In genomic region chr7:128271471-128272454, GRCh38 we compare ENCODE assay signal across 15 cellular contexts. TPM values are rescaled to one million over a fixed set of nuclear protein-coding genes. Genes with fewer than 3 reads are reported as not detected.
DNase-seq lines count a peak whose midpoint lies in the region; ATAC-seq and TF ChIP-seq lines count a peak whose summit lies in the region.
"Had no signal": no experiment of that assay in that cellular context is flagged by ENCODE, and none has a peak within 500 bp of the region (broad histone marks: within the 10 kb centered on the region; RNA-seq: fewer than 3 reads in every experiment).

No MANE protein-coding gene starts in this region.

- H3K36me3 Mint-ChIP-seq in activated T-helper 17 cell treated with anti-CD3 and anti-CD28 coated beads, Interleukin-2, amount 50 U/mL, for 72 hours (ENCODE audit: low read depth) = no peaks in the 10 kb centered on the region

- no peak overlapping the region for H3K27ac ChIP-seq in ACC112 (ENCODE audit: low read depth, low read length)
- no peak overlapping the region for H3K27ac ChIP-seq in osteoblast (ENCODE audit: low read depth, low read length)
- H3K27ac ChIP-seq: BLaER1 treated with 17β-estradiol and CSF1 and Interleukin-3, amounts not matched to agents 10 nM and 100 nM had no signal

- H3K36me3 ChIP-seq in ACC112 (ENCODE audit: insufficient read depth, low read length) (no peaks in the 10 kb centered on the region), osteoblast (ENCODE audit: insufficient read depth, low read length) (no peaks in the 10 kb centered on the region)
- H3K36me3 ChIP-seq: BLaER1 treated with 17β-estradiol and CSF1 and Interleukin-3, amounts not matched to agents 10 nM and 100 nM had no signal

- H3K4me3 ChIP-seq in ACC112 (ENCODE audit: low read depth, low read length) (peak overlapping the region; percentile 70), osteoblast (ENCODE audit: insufficient read depth, low read length) (peak overlapping the region; percentile 67)
- H3K4me3 ChIP-seq: BLaER1 treated with 17β-estradiol and CSF1 and Interleukin-3, amounts not matched to agents 10 nM and 100 nM had no signal

- H3K4me3 Mint-ChIP-seq in activated T-helper 17 cell treated with anti-CD3 and anti-CD28 coated beads, Interleukin-2, amount 50 U/mL, for 72 hours = no peak overlapping the region
- H3K4me3 Mint-ChIP-seq: activated B cell treated with CpG ODN at 0.5 μM for 24 hours had no signal

- TF ChIP-seq CTCF in osteoblast (IDR thresholded peaks at IDR 0.05; ENCODE audit: extremely low read depth, low read depth, low read length) = no peak

- H3K27me3 ChIP-seq in ACC112 (ENCODE audit: insufficient read depth, low read length) = peaks cover 17% of the 10 kb centered on the region
- H3K27me3 ChIP-seq in osteoblast (ENCODE audit: insufficient read depth, low read length) = peaks cover 2% of the 10 kb centered on the region
- H3K27me3 ChIP-seq: BLaER1 treated with 17β-estradiol and CSF1 and Interleukin-3, amounts not matched to agents 10 nM and 100 nM had no signal

- no peaks in the 10 kb centered on the region for H3K4me1 Mint-ChIP-seq in activated T-helper 17 cell treated with anti-CD3 and anti-CD28 coated beads, Interleukin-2, amount 50 U/mL, for 72 hours

- H3K9me3 Mint-ChIP-seq in activated T-helper 17 cell treated with anti-CD3 and anti-CD28 coated beads, Interleukin-2, amount 50 U/mL, for 72 hours = no peaks in the 10 kb centered on the region
- H3K9me3 Mint-ChIP-seq: activated B cell treated with CpG ODN at 0.5 μM for 24 hours had no signal

- H4K20me1 ChIP-seq in osteoblast (ENCODE audit: insufficient read depth, low read length) = no peaks in the 10 kb centered on the region
- H4K20me1 ChIP-seq: BLaER1 treated with 17β-estradiol and CSF1 and Interleukin-3, amounts not matched to agents 10 nM and 100 nM had no signal

- ATAC-seq in left cardiac atrium = peak; percentile 26 to 60
- ATAC-seq in HG03460 (IDR thresholded peaks at IDR 0.05; ENCODE audit: unreplicated experiment) = no peak
- no peak for ATAC-seq in activated T-helper 17 cell treated with anti-CD3 and anti-CD28 coated beads, Interleukin-2, amount 50 U/mL, for 72 hours (replicated peaks)
- ATAC-seq: PC-3 had no signal

- no peaks in the 10 kb centered on the region for H3K9me3 ChIP-seq in osteoblast (ENCODE audit: low read depth, low read length)

- H3K4me1 ChIP-seq in ACC112 (ENCODE audit: control insufficient read depth, insufficient read depth, low read length, unreplicated experiment) = peaks cover 12% of the 10 kb centered on the region
- H3K4me1 ChIP-seq in osteoblast (ENCODE audit: insufficient read depth, low read length) = peaks cover 26% of the 10 kb centered on the region

- peak overlapping the region; percentile 64 for H2AFZ ChIP-seq in ACC112 (ENCODE audit: low read length, unreplicated experiment)
- peak overlapping the region; percentile 89 for H2AFZ ChIP-seq in osteoblast (ENCODE audit: low read length)

- H3K27ac Mint-ChIP-seq in activated T-helper 17 cell treated with anti-CD3 and anti-CD28 coated beads, Interleukin-2, amount 50 U/mL, for 72 hours = no peak overlapping the region
- H3K27ac Mint-ChIP-seq: activated B cell treated with CpG ODN at 0.5 μM for 24 hours had no signal

- intact Hi-C loops in left cardiac atrium (cut with DNase I) = no loop called here

- peak overlapping the region; percentile 84 for H3K4me2 ChIP-seq in osteoblast (ENCODE audit: insufficient read depth, low read length)
- H3K4me2 ChIP-seq: BLaER1 treated with 17β-estradiol and CSF1 and Interleukin-3, amounts not matched to agents 10 nM and 100 nM had no signal

- peaks cover 35% of the 10 kb centered on the region for H3K27me3 Mint-ChIP-seq in activated T-helper 17 cell treated with anti-CD3 and anti-CD28 coated beads, Interleukin-2, amount 50 U/mL, for 72 hours

- DNase-seq in amniotic epithelial cell (ENCODE audit: low read depth) (peak; percentile 7), left cardiac atrium (no peak), osteoblast (ENCODE audit: insufficient read length, low spot score, missing footprints) (peak; percentile 75), 8988T (no peak), medulla oblongata (ENCODE audit: extremely low spot score) (no peak)
- DNase-seq: activated B cell treated with CpG ODN at 0.5 μM for 24 hours; activated effector memory CD4-positive, alpha-beta T cell treated with Interleukin-2 at 50 U/mL for 16 hours; NCI-H146; PC-3; stimulated activated CD4-positive, alpha-beta T cell treated with anti-CD3 and anti-CD28 coated beads, Interleukin-1b, Interleukin-23, amount 100 ng/mL, for 48 hours had no signal

- H3K79me2 ChIP-seq in ACC112 (ENCODE audit: control insufficient read depth, insufficient read depth, low read length, unreplicated experiment) (no peaks in the 10 kb centered on the region), osteoblast (ENCODE audit: insufficient read depth, low read length) (no peaks in the 10 kb centered on the region)

RNA-seq across cellular contexts. Expression of gene LEP, which starts 30.7 kb away (rescaled TPM):
- total RNA-seq in left cardiac atrium (10 to 100 TPM; 25.6 to 37.1 TPM), osteoblast (under 0.01 and 0.36 TPM in 2 replicates)
- not detected for total RNA-seq in activated T-helper 17 cell treated with anti-CD3 and anti-CD28 coated beads, Interleukin-2, amount 50 U/mL, for 72 hours
- total RNA-seq: activated B cell treated with CpG ODN at 0.5 μM for 24 hours, HT-29, PC-3 had no signal

Comparison
In these comparisons a context has a peak if more than half of its experiments do, and no peak if none do; other contexts are left out.
1. DNase-seq: peak in amniotic epithelial cell (single experiment) and osteoblast (single experiment); none in left cardiac atrium (single experiment), 8988T (single experiment) and medulla oblongata (single experiment).
2. ATAC-seq: peak in left cardiac atrium (2 of 2); none in HG03460 (single experiment) and activated T-helper 17 cell treated with anti-CD3 and anti-CD28 coated beads, Interleukin-2, amount 50 U/mL, for 72 hours (single experiment).
3. RNA of gene LEP, which starts 30.7 kb away (total RNA-seq): 25.6 to 37.1 TPM in left cardiac atrium; under 0.01 to 0.36 TPM in osteoblast and not detected in activated T-helper 17 cell treated with anti-CD3 and anti-CD28 coated beads, Interleukin-2, amount 50 U/mL, for 72 hours; every median in the first group is over 10 times any median in the second.